13 cellular contexts compared by ENCODE assay signal in the genomic region with DNA sequence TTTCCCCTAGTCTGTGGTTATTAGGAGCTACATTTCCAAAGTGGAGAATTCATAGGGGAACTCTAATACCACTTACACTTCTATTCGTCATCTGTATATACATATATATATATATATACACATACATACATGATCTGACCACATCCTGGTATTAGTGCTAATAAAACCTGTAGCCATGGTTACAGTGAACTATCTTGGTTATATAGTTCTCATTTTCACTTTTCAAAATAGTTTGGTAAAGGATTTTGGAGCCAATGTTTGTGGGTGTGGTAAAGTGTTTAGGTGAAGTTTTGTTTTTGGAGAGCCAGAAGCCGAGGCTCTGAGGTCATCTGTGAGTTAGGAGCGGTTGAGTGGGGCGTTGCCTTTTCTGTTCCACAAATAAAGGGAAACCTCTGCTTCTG. TPM values are rescaled to one million over a fixed set of nuclear protein-coding genes. Genes with fewer than 3 reads are reported as not detected.
A peak's percentile ranks its signal among the peaks of the same experiment; 100 is the strongest.
DNase-seq lines count a peak whose midpoint lies in the region; ATAC-seq lines count a peak whose summit lies in the region.
"Had no signal": no experiment of that assay in that cellular context is flagged by ENCODE, and none has a peak within 500 bp of the region (broad histone marks: within the 10 kb centered on the region; RNA-seq: fewer than 3 reads in every experiment).

No MANE protein-coding gene starts in this region.

- peaks cover 54% of the 10 kb centered on the region for H3K4me1 Mint-ChIP-seq in memory B cell
- H3K4me1 Mint-ChIP-seq in stimulated activated effector memory CD8-positive, alpha-beta T cell treated with anti-CD3 and anti-CD28 coated beads, Interleukin-12 subunit alpha, Interleukin-12 subunit beta, amount 100 ng/mL, for 72 hours: peaks cover 64% of the 10 kb centered on the region

- no peak for DNase-seq in activated CD4-positive, CD25-positive, alpha-beta regulatory T cell (lab: John Stamatoyannopoulos, UW)
- DNase-seq in memory B cell (ENCODE audit: low spot score in 2 of 2) (no peak), dermis blood vessel endothelial cell (no peak), kidney glomerular epithelial cell (lab: John Stamatoyannopoulos, UW) (no peak)
- DNase-seq in stimulated activated effector memory CD8-positive, alpha-beta T cell treated with anti-CD3 and anti-CD28 coated beads, Interleukin-12 subunit alpha, Interleukin-12 subunit beta, amount 100 ng/mL, for 72 hours (ENCODE audit: low spot score in 2 of 2): no peak
- DNase-seq: 8988T; activated CD8-positive, alpha-beta memory T cell treated with anti-CD3 and anti-CD28 coated beads for 24 hours; activated naive CD8-positive, alpha-beta T cell treated with anti-CD3 and anti-CD28 coated beads, Interleukin-2, amount 50 U/mL, for 24 hours; DND-41; hippocampal formation had no signal

- H3K27me3 Mint-ChIP-seq in memory B cell: no peaks in the 10 kb centered on the region
- H3K27me3 Mint-ChIP-seq: activated naive CD8-positive, alpha-beta T cell treated with anti-CD3 and anti-CD28 coated beads, Interleukin-2, amount 50 U/mL, for 24 hours had no signal

- H3K27ac Mint-ChIP-seq in memory B cell: peak overlapping the region; percentile 85
- no peak overlapping the region for H3K27ac Mint-ChIP-seq in stimulated activated effector memory CD8-positive, alpha-beta T cell treated with anti-CD3 and anti-CD28 coated beads, Interleukin-12 subunit alpha, Interleukin-12 subunit beta, amount 100 ng/mL, for 72 hours
- H3K27ac Mint-ChIP-seq: activated naive CD8-positive, alpha-beta T cell treated with anti-CD3 and anti-CD28 coated beads, Interleukin-2, amount 50 U/mL, for 24 hours had no signal

- peak; percentile 61 to 65 for ATAC-seq in activated CD4-positive, CD25-positive, alpha-beta regulatory T cell treated with anti-CD3 and anti-CD28 coated beads, Interleukin-2, amount 50 U/mL, for 24 hours
- ATAC-seq in GM21786 (IDR thresholded peaks at IDR 0.05; ENCODE audit: unreplicated experiment) (peak; percentile 87), HG03439 (IDR thresholded peaks at IDR 0.05; ENCODE audit: unreplicated experiment) (peak; percentile 59), memory B cell (ENCODE audit: low read depth) (peak; percentile 43)
- no peak for ATAC-seq in stimulated activated effector memory CD8-positive, alpha-beta T cell treated with anti-CD3 and anti-CD28 coated beads, Interleukin-12 subunit alpha, Interleukin-12 subunit beta, amount 100 ng/mL, for 72 hours
- ATAC-seq: activated naive CD8-positive, alpha-beta T cell treated with anti-CD3 and anti-CD28 coated beads, Interleukin-2, amount 50 U/mL, for 24 hours had no signal

- peaks cover 53% of the 10 kb centered on the region for H3K36me3 Mint-ChIP-seq in memory B cell
- H3K36me3 Mint-ChIP-seq in stimulated activated effector memory CD8-positive, alpha-beta T cell treated with anti-CD3 and anti-CD28 coated beads, Interleukin-12 subunit alpha, Interleukin-12 subunit beta, amount 100 ng/mL, for 72 hours: peaks cover 50% of the 10 kb centered on the region

- H3K9me3 Mint-ChIP-seq in memory B cell: no peaks in the 10 kb centered on the region
- no peaks in the 10 kb centered on the region for H3K9me3 Mint-ChIP-seq in stimulated activated effector memory CD8-positive, alpha-beta T cell treated with anti-CD3 and anti-CD28 coated beads, Interleukin-12 subunit alpha, Interleukin-12 subunit beta, amount 100 ng/mL, for 72 hours
- H3K9me3 Mint-ChIP-seq: activated naive CD8-positive, alpha-beta T cell treated with anti-CD3 and anti-CD28 coated beads, Interleukin-2, amount 50 U/mL, for 24 hours had no signal

- peak overlapping the region; percentile 18 for H3K4me3 Mint-ChIP-seq in memory B cell
- no peak overlapping the region for H3K4me3 Mint-ChIP-seq in stimulated activated effector memory CD8-positive, alpha-beta T cell treated with anti-CD3 and anti-CD28 coated beads, Interleukin-12 subunit alpha, Interleukin-12 subunit beta, amount 100 ng/mL, for 72 hours
- H3K4me3 Mint-ChIP-seq: activated naive CD8-positive, alpha-beta T cell treated with anti-CD3 and anti-CD28 coated beads, Interleukin-2, amount 50 U/mL, for 24 hours had no signal

RNA-seq across cellular contexts. Expression of gene KIAA0040, which starts 17.9 kb away (rescaled TPM):
- total RNA-seq in dermis blood vessel endothelial cell: 20.8 and 25.7 TPM in 2 replicates
